ENCODE assay signal across 17 cellular contexts in the genomic region with DNA sequence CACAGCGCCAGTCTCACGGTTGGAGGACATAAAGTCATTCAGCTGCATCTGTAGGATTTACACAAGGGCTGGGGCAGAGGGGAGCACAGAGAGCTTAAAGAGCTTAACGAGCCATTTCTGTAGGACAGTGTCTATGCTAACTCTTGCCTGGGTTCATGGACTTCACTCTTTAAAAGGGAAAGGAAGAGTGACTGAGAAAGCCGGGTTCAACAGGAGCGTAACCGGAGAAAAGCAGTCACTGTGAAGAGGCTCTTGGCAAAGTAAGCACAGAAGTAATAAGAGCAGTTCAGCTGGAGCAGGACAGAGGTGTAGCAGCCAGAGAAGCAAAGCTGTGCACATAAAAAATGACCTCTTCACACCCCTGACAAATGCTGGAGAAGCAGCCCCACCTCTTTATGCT.
DNase-seq lines count a peak whose midpoint lies in the region; ATAC-seq and TF ChIP-seq lines count a peak whose summit lies in the region.
"Had no signal": no experiment of that assay in that cellular context is flagged by ENCODE, and none has a peak within 500 bp of the region (broad histone marks: within the 10 kb centered on the region; RNA-seq: fewer than 3 reads in every experiment).

No MANE protein-coding gene starts in this region.

- peak overlapping the region; percentile 16 for H3K27ac Mint-ChIP-seq in T-helper 17 cell
- H3K27ac Mint-ChIP-seq: endodermal cell had no signal

- no peak overlapping the region for H3K4me3 Mint-ChIP-seq in T-helper 17 cell
- H3K4me3 Mint-ChIP-seq: endodermal cell had no signal

- peak overlapping the region; percentile 31 for H3K4me2 ChIP-seq in skeletal muscle satellite cell (ENCODE audit: low read length)
- H3K4me2 ChIP-seq: BLaER1 had no signal

- H3K4me1 ChIP-seq in mucosa of descending colon (ENCODE audit: low read depth) (peaks cover 11% of the 10 kb centered on the region), skeletal muscle satellite cell (ENCODE audit: control insufficient read depth, insufficient read depth, low read length) (no peaks in the 10 kb centered on the region)
- H3K4me1 ChIP-seq: BLaER1, uterus had no signal

- ATAC-seq in T-helper 17 cell (no peak), mucosa of descending colon (peak; percentile 68), HG02588 (IDR thresholded peaks at IDR 0.05; ENCODE audit: unreplicated experiment) (no peak)
- ATAC-seq: SK-N-SH treated with all-trans-retinoic acid at 6 μM for 48 hours had no signal

- no peaks in the 10 kb centered on the region for H3K36me3 ChIP-seq in mucosa of descending colon (ENCODE audit: low read depth)
- H3K36me3 ChIP-seq in skeletal muscle satellite cell (ENCODE audit: insufficient read depth, low read length): no peaks in the 10 kb centered on the region
- H3K36me3 ChIP-seq: BLaER1, uterus had no signal

- H3K4me1 Mint-ChIP-seq in T-helper 17 cell: peaks cover 9% of the 10 kb centered on the region
- H3K4me1 Mint-ChIP-seq: endodermal cell had no signal

- H3K9me3 ChIP-seq in T-helper 17 cell (ENCODE audit: control insufficient read depth, low read length, poor library complexity, severe bottlenecking) (no peaks in the 10 kb centered on the region), mucosa of descending colon (no peaks in the 10 kb centered on the region), skeletal muscle satellite cell (replicated peaks; ENCODE audit: low read length) (no peaks in the 10 kb centered on the region)
- H3K9me3 ChIP-seq: BLaER1, uterus had no signal

- no peaks in the 10 kb centered on the region for H3K27me3 Mint-ChIP-seq in T-helper 17 cell

- no peak for TF ChIP-seq CTCF in mucosa of descending colon (IDR thresholded peaks at IDR 0.05)

- DNase-seq in NCI-H128 (lab: John Stamatoyannopoulos, UW; ENCODE audit: unreplicated experiment) (peak; percentile 13), T-helper 17 cell (no peak), mucosa of descending colon (peak in 1 of 3 donors; percentile 47), amygdala (lab: John Stamatoyannopoulos, UW) (no peak), mucosa of gallbladder (ENCODE audit: low spot score) (no peak), ecto neural progenitor cell (ENCODE audit: low spot score) (no peak)
- DNase-seq: activated CD8-positive, alpha-beta memory T cell treated with anti-CD3 and anti-CD28 coated beads for 24 hours; activated gamma-delta T cell treated with Interleukin-2 at 50 U/mL for 16 hours; endodermal cell; kidney glomerular epithelial cell; NCI-H345; uterus had no signal

- intact Hi-C loops in mucosa of descending colon (cut with DNase I, micrococcal nuclease): no loop called here

- peaks cover 9% of the 10 kb centered on the region for H3K36me3 Mint-ChIP-seq in T-helper 17 cell (ENCODE audit: low read depth)

- H3K9ac ChIP-seq in skeletal muscle satellite cell (ENCODE audit: low read depth, low read length): no peak overlapping the region
- H3K9ac ChIP-seq: BLaER1 had no signal

- H3K27me3 ChIP-seq in skeletal muscle satellite cell (ENCODE audit: control insufficient read depth, insufficient read depth, low read length): peaks cover 23% of the 10 kb centered on the region
- H3K27me3 ChIP-seq: BLaER1, uterus had no signal

- H3K4me3 ChIP-seq in mucosa of descending colon (no peak overlapping the region), skeletal muscle satellite cell (ENCODE audit: low read length) (no peak overlapping the region)
- H3K4me3 ChIP-seq: BLaER1, GM12878, uterus had no signal
